In genomic region chrX:52923781-52924241, GRCh38 we compare ENCODE assay signal across 8 cellular contexts. TPM values are rescaled to one million over a fixed set of nuclear protein-coding genes. Genes with fewer than 3 reads are reported as not detected.
DNase-seq lines count a peak whose midpoint lies in the region; ATAC-seq and TF ChIP-seq lines count a peak whose summit lies in the region.

No MANE protein-coding gene starts in this region.

- peak; percentile 72 for DNase-seq in RPMI7951 (ENCODE audit: low read depth)
- peak; percentile 67 for DNase-seq in iris pigment epithelial cell (ENCODE audit: low read depth)
- no peak for DNase-seq in glutamatergic neuron
- no peak for DNase-seq in LoVo (ENCODE audit: low spot score)
- DNase-seq in iPS-NIHi7 (ENCODE audit: extremely low spot score) = no peak
- DNase-seq in SW 1271 (lab: John Stamatoyannopoulos, UW) = no peak

- H3K36me3 Mint-ChIP-seq in glutamatergic neuron (ENCODE audit: unreplicated experiment) = no peaks in the 10 kb centered on the region

- H3K4me3 Mint-ChIP-seq in glutamatergic neuron (ENCODE audit: unreplicated experiment) = no peak overlapping the region

- H3K27ac Mint-ChIP-seq in glutamatergic neuron (ENCODE audit: unreplicated experiment) = no peak overlapping the region

- no peak for TF ChIP-seq CTCF in glutamatergic neuron (IDR thresholded peaks at IDR 0.05; ENCODE audit: partially characterized antibody, unreplicated experiment)

- H3K9me3 Mint-ChIP-seq in glutamatergic neuron (ENCODE audit: unreplicated experiment) = peaks cover 5% of the 10 kb centered on the region

- peaks cover 6% of the 10 kb centered on the region for H3K4me1 Mint-ChIP-seq in glutamatergic neuron (ENCODE audit: low read depth, unreplicated experiment)

- ATAC-seq in GM18861 (IDR thresholded peaks at IDR 0.05; ENCODE audit: unreplicated experiment) (peak; percentile 44), HG02884 (IDR thresholded peaks at IDR 0.05; ENCODE audit: unreplicated experiment) (peak; percentile 55)

- peaks cover 1% of the 10 kb centered on the region for H3K27me3 Mint-ChIP-seq in glutamatergic neuron (ENCODE audit: unreplicated experiment)

RNA-seq across cellular contexts. Expression of gene FAM156B, which starts 26.7 kb away (rescaled TPM):
- total RNA-seq in RPMI7951 (2014; rRNA removed; shearing (Covaris generic)) = 26.6 and 28.0 TPM in 2 replicates
- 11.8 TPM for total RNA-seq in glutamatergic neuron (ENCODE audit: unreplicated experiment)

RNA-seq across cellular contexts. Expression of gene FAM156A, which starts 34.5 kb away (rescaled TPM):
- total RNA-seq in RPMI7951 (2014; rRNA removed; shearing (Covaris generic)) = 9.0 and 17.0 TPM in 2 replicates
- total RNA-seq in glutamatergic neuron (ENCODE audit: unreplicated experiment) = 22.1 TPM

RNA-seq across cellular contexts. Expression of gene XAGE3, which starts 55.9 kb away (rescaled TPM):
- total RNA-seq in RPMI7951 (2014; rRNA removed; shearing (Covaris generic)) = not detected in 2 replicates
- total RNA-seq in glutamatergic neuron (ENCODE audit: unreplicated experiment) = not detected

Comparison
In these comparisons a context has a peak if more than half of its experiments do, and no peak if none do; other contexts are left out.
1. DNase-seq: peak in RPMI7951 (single experiment) and iris pigment epithelial cell (single experiment); none in glutamatergic neuron (single experiment), LoVo (single experiment), iPS-NIHi7 (single experiment) and SW 1271 (0 of 2).